In genomic region chr19:1210227-1210538, GRCh38 we compare ENCODE assay signal across 9 cellular contexts. TPM values are rescaled to one million over a fixed set of nuclear protein-coding genes. Genes with fewer than 3 reads are reported as not detected.
DNase-seq lines count a peak whose midpoint lies in the region; ATAC-seq and TF ChIP-seq lines count a peak whose summit lies in the region.
"Had no signal": no experiment of that assay in that cellular context is flagged by ENCODE, and none has a peak within 500 bp of the region (broad histone marks: within the 10 kb centered on the region; RNA-seq: fewer than 3 reads in every experiment).

No MANE protein-coding gene starts in this region.

- no peak overlapping the region for H3K9ac ChIP-seq in HUES64 (ENCODE audit: low read depth, low read length)

- H3K4me3 ChIP-seq in HUES64 (ENCODE audit: low read length) (no peak overlapping the region), dorsolateral prefrontal cortex (peak overlapping the region in 14 of 59 donors; percentile 4 to 27 (median 12))
- H3K4me3 ChIP-seq: HAP-1 had no signal

- intact Hi-C loops in dorsolateral prefrontal cortex (cut with DNase I) = no loop called here

- ATAC-seq in HG03280 (IDR thresholded peaks at IDR 0.05; ENCODE audit: unreplicated experiment) (no peak), GM21367 (IDR thresholded peaks at IDR 0.05; ENCODE audit: unreplicated experiment) (no peak)

- no peak for TF ChIP-seq CTCF in dorsolateral prefrontal cortex (IDR thresholded peaks at IDR 0.05 in 54 of 56, conservative IDR thresholded peaks at IDR 0.05 in 2 of 56; ENCODE audit: low read depth in 1 of 56, partially characterized antibody in 56 of 56)

- H3K27ac ChIP-seq in HUES64 (ENCODE audit: low read depth, low read length) (peak overlapping the region; percentile 49), dorsolateral prefrontal cortex (peak overlapping the region in 55 of 59 donors; percentile 4 to 91 (median 72))

- no peaks in the 10 kb centered on the region for H3K9me3 ChIP-seq in HUES64 (ENCODE audit: insufficient read depth, low read depth, low read length)
- H3K9me3 ChIP-seq: HAP-1 had no signal

- DNase-seq in dorsolateral prefrontal cortex (peak in 6 of 10 donors; percentile 58 to 76 (median 68)), pons (ENCODE audit: low spot score) (peak; percentile 89)
- DNase-seq in activated naive CD4-positive, alpha-beta T cell treated with Interleukin-2 at 50 U/mL for 16 hours = no peak
- DNase-seq: activated CD8-positive, alpha-beta memory T cell treated with anti-CD3 and anti-CD28 coated beads for 24 hours; DMS53 had no signal

- H3K4me1 ChIP-seq in HUES64 (ENCODE audit: insufficient read depth, low read length) = 0 out of 2 replicates have a peak, but pooled peaks cover 6% of the 10 kb centered on the region

- H3K27me3 ChIP-seq in HUES64 (ENCODE audit: insufficient read depth, low read length) (no peaks in the 10 kb centered on the region), dorsolateral prefrontal cortex (no peaks in the 10 kb centered on the region)

- peaks cover 8% of the 10 kb centered on the region for H3K36me3 ChIP-seq in HUES64 (ENCODE audit: insufficient read depth, low read length)

- WGBS in HUES64 = 97% methylated on average over 13 of the region's 13 CpGs

RNA-seq across cellular contexts. Expression of gene STK11, which starts 4.6 kb away (rescaled TPM):
- polyA plus RNA-seq in HUES64 (2013, experiment 1 of 2) = 42.9 TPM
- 36.7 TPM for polyA plus RNA-seq in HUES64 (2013, experiment 2 of 2)
- 10 to 100 TPM; 40.6 to 90.6 (median 56.3) TPM for total RNA-seq in dorsolateral prefrontal cortex

RNA-seq across cellular contexts. Expression of gene CBARP, which starts 27.6 kb away (rescaled TPM):
- 7.7 TPM for polyA plus RNA-seq in HUES64 (2013, experiment 1 of 2)
- 10.9 TPM for polyA plus RNA-seq in HUES64 (2013, experiment 2 of 2)
- 10 to 100 TPM in 119 of 120 experiments, 1 to 10 TPM in 1; 9.5 to 47.7 (median 25.8) TPM for total RNA-seq in dorsolateral prefrontal cortex

RNA-seq across cellular contexts. Expression of gene ATP5F1D, which starts 31.4 kb away (rescaled TPM):
- 131 TPM for polyA plus RNA-seq in HUES64 (2013, experiment 1 of 2)
- 132 TPM for polyA plus RNA-seq in HUES64 (2013, experiment 2 of 2)
- 100 to 1,000 TPM; 170 to 316 (median 242) TPM for total RNA-seq in dorsolateral prefrontal cortex

RNA-seq across cellular contexts. Expression of gene SBNO2, which starts 36.1 kb away (rescaled TPM):
- polyA plus RNA-seq in HUES64 (2013, experiment 1 of 2) = 14.5 TPM
- 14.1 TPM for polyA plus RNA-seq in HUES64 (2013, experiment 2 of 2)
- total RNA-seq in dorsolateral prefrontal cortex = 10 to 100 TPM; 10.1 to 52.7 (median 22.7) TPM

RNA-seq across cellular contexts. Expression of gene MIDN, which starts 38.2 kb away (rescaled TPM):
- 116 TPM for polyA plus RNA-seq in HUES64 (2013, experiment 1 of 2)
- 108 TPM for polyA plus RNA-seq in HUES64 (2013, experiment 2 of 2)
- 100 to 1,000 TPM in 4 of 120 experiments, 10 to 100 TPM in 116; 19.9 to 116 (median 36.5) TPM for total RNA-seq in dorsolateral prefrontal cortex
